16 cellular contexts compared by ENCODE assay signal in genomic region chr13:98224557-98224956, GRCh38. TPM values are rescaled to one million over a fixed set of nuclear protein-coding genes. Genes with fewer than 3 reads are reported as not detected.
DNase-seq lines count a peak whose midpoint lies in the region; TF ChIP-seq lines count a peak whose summit lies in the region.
"Had no signal": no experiment of that assay in that cellular context is flagged by ENCODE, and none has a peak within 500 bp of the region (broad histone marks: within the 10 kb centered on the region; RNA-seq: fewer than 3 reads in every experiment).

No MANE protein-coding gene starts in this region.

- H3K4me3 ChIP-seq in endodermal cell (ENCODE audit: low read length) (no peak overlapping the region), vagina (no peak overlapping the region)
- H3K4me3 ChIP-seq: MG63, SK-N-MC had no signal

- H3K36me3 ChIP-seq in endodermal cell (ENCODE audit: control insufficient read depth, insufficient read depth, low read length) (peaks cover 79% of the 10 kb centered on the region), vagina (no peaks in the 10 kb centered on the region)
- H3K36me3 ChIP-seq: MG63 had no signal

- TF ChIP-seq POLR2A in vagina (IDR thresholded peaks at IDR 0.05) = no peak

- peaks cover 57% of the 10 kb centered on the region for H3K36me3 Mint-ChIP-seq in endodermal cell (ENCODE audit: low read depth)
- peaks cover 71% of the 10 kb centered on the region for H3K36me3 Mint-ChIP-seq in nephron progenitor cell (ENCODE audit: low read depth)

- H3K27ac Mint-ChIP-seq in endodermal cell (no peak overlapping the region), nephron progenitor cell (peak overlapping the region; percentile 66)

- H3K27me3 Mint-ChIP-seq in endodermal cell (ENCODE audit: insufficient read depth) (no peaks in the 10 kb centered on the region), nephron progenitor cell (ENCODE audit: low read depth, poor library complexity) (no peaks in the 10 kb centered on the region)

- H3K4me1 ChIP-seq in endodermal cell (ENCODE audit: control insufficient read depth, insufficient read depth, low read length) (no peaks in the 10 kb centered on the region), vagina (peaks cover 21% of the 10 kb centered on the region)

- intact Hi-C loops in vagina (cut with DNase I) = no loop called here
- intact Hi-C loops in posterior cingulate gyrus (cut with DNase I) = no loop called here

- H3K4me3 Mint-ChIP-seq in endodermal cell = no peak overlapping the region
- no peak overlapping the region for H3K4me3 Mint-ChIP-seq in nephron progenitor cell

- H3K9me3 ChIP-seq in endodermal cell (ENCODE audit: control insufficient read depth, low read length) = peaks cover 20% of the 10 kb centered on the region
- H3K9me3 ChIP-seq in vagina = no peaks in the 10 kb centered on the region

- no peak overlapping the region for H3K9ac ChIP-seq in endodermal cell (ENCODE audit: extremely low read depth, low read length, poor library complexity, severe bottlenecking)

- TF ChIP-seq CTCF in endodermal cell (conservative IDR thresholded peaks at IDR 0.05) (peak; percentile 14), nephron progenitor cell (IDR thresholded peaks at IDR 0.05) (no peak), vagina (IDR thresholded peaks at IDR 0.05) (no peak)

- DNase-seq in endodermal cell = peak; percentile 51
- no peak for DNase-seq in nephron progenitor cell
- no peak for DNase-seq in vagina (ENCODE audit: extremely low spot score in 2 of 2)
- no peak for DNase-seq in HK-2 (ENCODE audit: unreplicated experiment)
- DNase-seq in MV-4-11 (lab: John Stamatoyannopoulos, UW) = no peak
- no peak for DNase-seq in posterior cingulate gyrus
- DNase-seq: DMS 273 treated with DMSO at 0.1 percent for 48 hours, MG63, NCI-H187 treated with DMSO at 0.1 percent for 48 hours, NCI-H2171 treated with DMSO at 0.1 percent for 48 hours, NCI-H774 had no signal

- H3K27ac ChIP-seq in angular gyrus (ENCODE audit: low read depth, low read length) (peak overlapping the region; percentile 11), endodermal cell (ENCODE audit: low read depth, low read length) (no peak overlapping the region), vagina (peak overlapping the region; percentile 6)
- H3K27ac ChIP-seq: SK-N-MC had no signal

- peaks cover 13% of the 10 kb centered on the region for H3K4me1 Mint-ChIP-seq in endodermal cell
- peaks cover 57% of the 10 kb centered on the region for H3K4me1 Mint-ChIP-seq in nephron progenitor cell

- H3K9me3 Mint-ChIP-seq in endodermal cell = peaks cover 13% of the 10 kb centered on the region
- H3K9me3 Mint-ChIP-seq in nephron progenitor cell = peaks cover 33% of the 10 kb centered on the region

- 92 to 97% methylated on average over 5 of the region's 5 CpGs for WGBS in endodermal cell (ENCODE audit: insufficient coverage in 1 of 2, insufficient read length in 1 of 2), 2 experiments

- H3K27me3 ChIP-seq in endodermal cell (ENCODE audit: control insufficient read depth, insufficient read depth, low read length, poor library complexity, severe bottlenecking) (no peaks in the 10 kb centered on the region), vagina (no peaks in the 10 kb centered on the region)
- H3K27me3 ChIP-seq: MG63 had no signal

RNA-seq across cellular contexts. Expression of gene RNF113B, which starts 47.5 kb away (rescaled TPM):
- total RNA-seq in endodermal cell (not detected), vagina (not detected)
- polyA plus RNA-seq in endodermal cell (2013, experiment 1 of 2) = not detected
- not detected for polyA plus RNA-seq in endodermal cell (2013, experiment 2 of 2)
- total RNA-seq: NCI-H460, Right ventricle myocardium inferior had no signal
- polyA plus RNA-seq: BJ had no signal
